In genomic region chr14:75303415-75303814, GRCh38 we compare ENCODE assay signal across 8 cellular contexts. TPM values are rescaled to one million over a fixed set of nuclear protein-coding genes. Genes with fewer than 3 reads are reported as not detected.
DNase-seq lines count a peak whose midpoint lies in the region; ATAC-seq and TF ChIP-seq lines count a peak whose summit lies in the region.

No MANE protein-coding gene starts in this region.

- no peaks in the 10 kb centered on the region for H3K27me3 ChIP-seq in liver (ENCODE audit: control insufficient read depth in 4 of 4, insufficient read depth in 4 of 4, low read length in 3 of 4)

- peak; percentile 67 for DNase-seq in HEK293T (ENCODE audit: extremely low spot score)
- peak; percentile 86 for DNase-seq in NCI-H510A treated with DMSO at 0.1 percent for 48 hours (lab: John Stamatoyannopoulos, UW)
- DNase-seq in activated CD4-positive, CD25-positive, alpha-beta regulatory T cell (lab: John Stamatoyannopoulos, UW) = peak in 3 of 4 experiments; percentile 21 to 26 (median 24)
- DNase-seq in coronary artery (ENCODE audit: low spot score) = no peak
- DNase-seq in stimulated activated CD8-positive, alpha-beta memory T cell treated with anti-CD3 and anti-CD28 coated beads, Interleukin-7, amount 100 ng/mL, for 24 hours (ENCODE audit: low read depth) = peak; percentile 26

- TF ChIP-seq CTCF in C4-2B (conservative IDR thresholded peaks at IDR 0.05) (peak; percentile 93), coronary artery (IDR thresholded peaks at IDR 0.05) (peak; percentile 75), liver (IDR thresholded peaks at IDR 0.05; ENCODE audit: low read depth, low read length, missing input control) (peak; percentile 89)

- H3K36me3 ChIP-seq in liver (ENCODE audit: control insufficient read depth in 4 of 4, insufficient read depth in 3 of 4, low read depth in 1 of 4, low read length in 3 of 4) = no peaks in the 10 kb centered on the region

- peak; percentile 99 for TF ChIP-seq RAD21 in liver (IDR thresholded peaks at IDR 0.05)

- peaks cover 0 to 4% (median 1%) of the 10 kb centered on the region in 4 donors for H3K4me1 ChIP-seq in liver (ENCODE audit: control insufficient read depth in 4 of 4, insufficient read depth in 4 of 4, low read length in 3 of 4)

- no peaks in the 10 kb centered on the region for H3K9me3 ChIP-seq in liver (ENCODE audit: control insufficient read depth in 4 of 4, low read length in 3 of 4)

- POLR2A ChIA-PET in HEK293T (lab: Yijun Ruan, JAX) = no interaction called here

- H3K9ac ChIP-seq in liver (ENCODE audit: low read depth in 1 of 2, low read length in 2 of 2) = no peak overlapping the region

- WGBS in liver = 22% methylated on average over 14 of the region's 14 CpGs

- no peak overlapping the region for H3K27ac ChIP-seq in C4-2B
- peak overlapping the region in 1 of 2 donors; percentile 14 for H3K27ac ChIP-seq in coronary artery
- no peak overlapping the region for H3K27ac ChIP-seq in liver (ENCODE audit: low read depth in 1 of 2, low read length in 2 of 2)

- CTCF ChIA-PET in HEK293T (lab: Yijun Ruan, JAX) = interaction anchor here (0.6 to 1.4 kb wide), 8 partner anchors 9 to 352 kb away, joined by 3 to 5 read pairs (median 4); no protein-coding TSS in a partner anchor

- no peak for ATAC-seq in GM19467 (IDR thresholded peaks at IDR 0.05; ENCODE audit: unreplicated experiment)

- H3K4me3 ChIP-seq in coronary artery = no peak overlapping the region
- no peak overlapping the region for H3K4me3 ChIP-seq in liver (ENCODE audit: low read depth in 1 of 3, low read length in 3 of 3)

TF ChIP-seq in HEK293T, 16 proteins besides CTCF, POLR2A, EP300 and RAD21:
- no peak for TF ChIP-seq CTBP1 (IDR thresholded peaks at IDR 0.05; ENCODE audit: borderline replicate concordance)
- TF ChIP-seq ELF4 (IDR thresholded peaks at IDR 0.05) = no peak
- no peak for TF ChIP-seq SP1 (IDR thresholded peaks at IDR 0.05)

TF ChIP-seq in liver, 16 proteins besides CTCF, POLR2A, EP300 and RAD21:
- TF ChIP-seq REST (IDR thresholded peaks at IDR 0.05) (peak; percentile 45), NR2F2 (IDR thresholded peaks at IDR 0.05) (no peak), SP1 (IDR thresholded peaks at IDR 0.05) (no peak)

RNA-seq across cellular contexts. Expression of gene FOS, which starts 24.8 kb away (rescaled TPM):
- 10 to 100 TPM; 18.9 to 21.2 TPM for total RNA-seq in liver
- polyA plus RNA-seq in liver = 10 to 100 TPM; 13.2 to 82.7 TPM
